1 cellular context compared by ENCODE assay signal in the genomic region with DNA sequence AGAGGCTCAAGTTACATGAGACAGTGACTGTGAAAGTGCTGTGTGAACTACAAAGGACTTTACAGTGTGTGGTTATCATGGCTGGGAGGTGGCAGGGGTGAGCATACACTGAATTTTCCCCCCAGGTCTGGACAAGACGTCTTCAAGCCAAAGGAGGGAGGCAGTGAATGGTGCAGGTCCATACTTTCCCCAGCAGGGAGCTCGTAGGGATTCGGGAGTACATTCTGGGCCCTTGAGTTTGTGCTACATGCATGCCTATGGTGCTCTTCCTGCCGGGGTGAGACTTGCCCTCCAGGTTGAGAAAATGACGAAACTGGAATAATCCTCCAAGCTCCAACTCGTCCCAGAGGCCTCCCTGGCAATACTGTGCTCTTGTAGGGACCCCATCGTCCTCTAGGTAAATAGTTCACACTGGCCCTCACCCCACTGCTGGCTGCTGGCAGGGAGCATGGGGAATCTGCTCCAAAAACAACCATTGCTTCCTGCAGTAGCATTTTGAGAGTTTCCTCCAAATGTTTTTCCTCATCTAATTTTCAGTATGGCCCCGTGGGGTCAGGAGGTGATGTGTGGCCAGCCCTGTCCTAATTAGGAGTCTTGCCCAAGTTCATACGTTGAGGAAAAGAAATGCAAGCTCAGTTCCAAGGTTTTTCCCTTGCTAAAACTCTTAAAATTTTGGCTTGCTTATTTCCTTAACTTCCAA.
TF ChIP-seq lines count a peak whose summit lies in the region.

No MANE protein-coding gene starts in this region.

TF ChIP-seq in WTC11, 78 proteins besides CTCF, POLR2A, EP300 and RAD21 (continued from another document):
- TF ChIP-seq TCF7 (CRISPR knock-in tag; IDR thresholded peaks at IDR 0.05; ENCODE audit: low read depth) (no peak), TEAD4 (CRISPR knock-in tag; IDR thresholded peaks at IDR 0.05) (no peak), GTF2I (CRISPR knock-in tag; conservative IDR thresholded peaks at IDR 0.05) (no peak), TP53 (CRISPR knock-in tag; IDR thresholded peaks at IDR 0.05) (no peak), OVOL2 (CRISPR knock-in tag; IDR thresholded peaks at IDR 0.05; ENCODE audit: borderline replicate concordance) (no peak), CREM (CRISPR knock-in tag; IDR thresholded peaks at IDR 0.05) (no peak), NFATC4 (CRISPR knock-in tag; IDR thresholded peaks at IDR 0.05) (no peak)
